In the genomic region with DNA sequence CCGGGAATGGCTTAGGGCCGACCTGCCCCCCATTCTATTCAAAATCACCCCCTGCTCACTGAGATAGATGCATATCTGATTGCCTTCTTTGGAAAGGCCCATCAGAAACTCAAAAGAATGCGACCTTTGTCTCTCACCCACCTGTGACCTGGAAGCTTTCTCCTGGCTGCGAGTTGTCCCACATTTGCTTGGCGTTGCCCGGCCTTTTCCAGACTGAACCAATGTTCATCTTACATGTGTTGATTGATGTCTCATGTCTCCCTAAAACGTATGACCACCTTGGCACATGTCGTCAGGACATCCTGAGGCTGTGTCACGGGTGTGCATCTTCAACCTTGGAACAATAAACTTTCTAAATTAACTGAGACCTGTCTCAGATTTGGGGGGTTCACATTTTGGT, we compare ENCODE assay signal across 20 cellular contexts.
"Had no signal": no experiment of that assay in that cellular context is flagged by ENCODE, and none has a peak within 500 bp of the region (broad histone marks: within the 10 kb centered on the region; RNA-seq: fewer than 3 reads in every experiment).

No MANE protein-coding gene starts in this region.

- FAIRE-seq: colon had no signal

- H3K27ac ChIP-seq: body of pancreas, dorsolateral prefrontal cortex, gastroesophageal sphincter, heart left ventricle, neutrophil, suprapubic skin had no signal

- DNase-seq: activated B cell treated with CpG ODN at 0.5 μM for 24 hours; activated CD4-positive, alpha-beta memory T cell treated with anti-CD3 and anti-CD28 coated beads for 36 hours; activated CD4-positive, alpha-beta T cell treated with anti-CD3 and anti-CD28 coated beads for 4 hours; activated naive CD4-positive, alpha-beta T cell treated with anti-CD3 and anti-CD28 coated beads for 36 hours; activated T-cell treated with anti-CD3 and anti-CD28 coated beads, Interleukin-2, amount 50 U/mL, for 1 hour; dorsolateral prefrontal cortex; immature natural killer cell; left ventricle myocardium superior; natural killer cell; retina; stimulated activated CD4-positive, alpha-beta T cell treated with anti-CD3 and anti-CD28 coated beads, Interleukin-2, amount 100 ng/mL, for 24 hours; T-helper 17 cell; transverse colon had no signal

- H3K4me3 ChIP-seq: body of pancreas, dorsolateral prefrontal cortex, gastroesophageal sphincter, heart left ventricle, suprapubic skin, transverse colon had no signal

- H3K9me3 Mint-ChIP-seq: activated B cell treated with CpG ODN at 0.5 μM for 24 hours; activated CD4-positive, alpha-beta memory T cell treated with anti-CD3 and anti-CD28 coated beads for 36 hours; activated naive CD4-positive, alpha-beta T cell treated with anti-CD3 and anti-CD28 coated beads for 36 hours; immature natural killer cell; natural killer cell; stimulated activated naive CD8-positive, alpha-beta T cell treated with anti-CD3 and anti-CD28 coated beads, Interleukin-15, Interleukin-2, amounts not matched to agents 100 ng/mL and 50 ng/mL, for 24 hours had no signal

- H3K27ac Mint-ChIP-seq: activated B cell treated with CpG ODN at 0.5 μM for 24 hours; activated CD4-positive, alpha-beta memory T cell treated with anti-CD3 and anti-CD28 coated beads for 36 hours; activated naive CD4-positive, alpha-beta T cell treated with anti-CD3 and anti-CD28 coated beads for 36 hours; natural killer cell; stimulated activated naive CD8-positive, alpha-beta T cell treated with anti-CD3 and anti-CD28 coated beads, Interleukin-15, Interleukin-2, amounts not matched to agents 100 ng/mL and 50 ng/mL, for 24 hours; T-helper 17 cell had no signal

- H3K4me3 Mint-ChIP-seq: activated B cell treated with CpG ODN at 0.5 μM for 24 hours; activated CD4-positive, alpha-beta memory T cell treated with anti-CD3 and anti-CD28 coated beads for 36 hours; activated naive CD4-positive, alpha-beta T cell treated with anti-CD3 and anti-CD28 coated beads for 36 hours; immature natural killer cell; natural killer cell; stimulated activated naive CD8-positive, alpha-beta T cell treated with anti-CD3 and anti-CD28 coated beads, Interleukin-15, Interleukin-2, amounts not matched to agents 100 ng/mL and 50 ng/mL, for 24 hours; T-helper 17 cell had no signal

- H3K4me1 Mint-ChIP-seq: natural killer cell had no signal

- H3K36me3 ChIP-seq: neutrophil had no signal

- H3K9me3 ChIP-seq: body of pancreas, gastroesophageal sphincter, heart left ventricle, neutrophil, suprapubic skin, transverse colon had no signal

- H3K4me1 ChIP-seq: gastroesophageal sphincter, heart left ventricle had no signal

- H3K27me3 Mint-ChIP-seq: activated CD4-positive, alpha-beta memory T cell treated with anti-CD3 and anti-CD28 coated beads for 36 hours; stimulated activated naive CD8-positive, alpha-beta T cell treated with anti-CD3 and anti-CD28 coated beads, Interleukin-15, Interleukin-2, amounts not matched to agents 100 ng/mL and 50 ng/mL, for 24 hours; T-helper 17 cell had no signal

- H3K27me3 ChIP-seq: body of pancreas, dorsolateral prefrontal cortex, gastroesophageal sphincter, heart left ventricle, suprapubic skin, transverse colon had no signal
